ENCODE assay signal across 1 cellular context in genomic region chr19:45681391-45682015, GRCh38.
TF ChIP-seq lines count a peak whose summit lies in the region.

No MANE protein-coding gene starts in this region.

TF ChIP-seq in K562, 482 proteins besides CTCF, POLR2A, EP300 and RAD21 (continued from another document and continues in another):
- TF ChIP-seq HOMEZ (CRISPR knock-in tag; IDR thresholded peaks at IDR 0.05), result no peak
- TF ChIP-seq ZNF282 (CRISPR knock-in tag; IDR thresholded peaks at IDR 0.05), result no peak
- TF ChIP-seq POLR2G (IDR thresholded peaks at IDR 0.05; ENCODE audit: low read depth, low read length), result peak; percentile 78
- TF ChIP-seq FOXA3 (CRISPR knock-in tag; conservative IDR thresholded peaks at IDR 0.05 in 1 of 2, IDR thresholded peaks at IDR 0.05 in 1 of 2), result 0 out of 4 replicates have a peak, but pooled peaks of 1 of the 2 experiments have one; percentile 35
- TF ChIP-seq CTBP1 (IDR thresholded peaks at IDR 0.05; ENCODE audit: borderline replicate concordance), result peak; percentile 87
- no peak for TF ChIP-seq NR0B1 (IDR thresholded peaks at IDR 0.05; ENCODE audit: partially characterized antibody)
- TF ChIP-seq YBX1 (IDR thresholded peaks at IDR 0.05), result no peak
- TF ChIP-seq ZNF436 (CRISPR knock-in tag; IDR thresholded peaks at IDR 0.05), result no peak
- no peak for TF ChIP-seq STAT5B (CRISPR knock-in tag; IDR thresholded peaks at IDR 0.05)
- no peak for TF ChIP-seq ZC3H8 (IDR thresholded peaks at IDR 0.05)
- TF ChIP-seq GABPB1 (CRISPR knock-in tag; IDR thresholded peaks at IDR 0.05), result peak; percentile 46; the same call in 1 of the 2 replicates
- no peak for TF ChIP-seq SPI1 (IDR thresholded peaks at IDR 0.05; ENCODE audit: borderline replicate concordance, low read depth, low read length)
- no peak for TF ChIP-seq SAP30 (IDR thresholded peaks at IDR 0.05; ENCODE audit: borderline replicate concordance, insufficient read depth, low read depth, low read length, poor library complexity, severe bottlenecking)
- no peak for TF ChIP-seq PRPF4 (IDR thresholded peaks at IDR 0.05; ENCODE audit: insufficient read depth, low read depth, low read length, poor library complexity, severe bottlenecking)
- no peak for TF ChIP-seq ZNF57 (CRISPR knock-in tag; IDR thresholded peaks at IDR 0.05)
- no peak for TF ChIP-seq NFXL1 (CRISPR knock-in tag; IDR thresholded peaks at IDR 0.05)
- no peak for TF ChIP-seq PKNOX1 (IDR thresholded peaks at IDR 0.05)
- peak; percentile 62; the same call in 1 of the 2 replicates for TF ChIP-seq ELF4 (CRISPR knock-in tag; IDR thresholded peaks at IDR 0.05)
- TF ChIP-seq CBX5 (IDR thresholded peaks at IDR 0.05; ENCODE audit: borderline replicate concordance, low read depth), result no peak
- no peak for TF ChIP-seq ZNF224 (CRISPR knock-in tag; IDR thresholded peaks at IDR 0.05)
- no peak for TF ChIP-seq ETV6 (IDR thresholded peaks at IDR 0.05; ENCODE audit: borderline replicate concordance in 1 of 2, low read depth in 2 of 2, low read length in 1 of 2)
- TF ChIP-seq ETV6 (CRISPR knock-in tag; IDR thresholded peaks at IDR 0.05; ENCODE audit: borderline replicate concordance), result no peak
- TF ChIP-seq NEUROD1 (IDR thresholded peaks at IDR 0.05; ENCODE audit: borderline replicate concordance, low read depth, low read length, partially characterized antibody), result no peak
- no peak for TF ChIP-seq RFX7 (CRISPR knock-in tag; IDR thresholded peaks at IDR 0.05)
- no peak for TF ChIP-seq HNRNPLL (IDR thresholded peaks at IDR 0.05; ENCODE audit: low read depth, low read length, poor library complexity, severe bottlenecking)
- no peak for TF ChIP-seq ZNF280A (IDR thresholded peaks at IDR 0.05; ENCODE audit: low read depth, partially characterized antibody)
- TF ChIP-seq ZNF408 (CRISPR knock-in tag; IDR thresholded peaks at IDR 0.05; ENCODE audit: low read depth), result no peak
- no peak for TF ChIP-seq HMBOX1 (IDR thresholded peaks at IDR 0.05)
- TF ChIP-seq DNMT1 (IDR thresholded peaks at IDR 0.05), result no peak
- peak; percentile 73 for TF ChIP-seq CCNT2 (IDR thresholded peaks at IDR 0.05; ENCODE audit: borderline replicate concordance, extremely low read depth, insufficient read length, low read depth, low read length)
- no peak for TF ChIP-seq RBM15 (IDR thresholded peaks at IDR 0.05; ENCODE audit: insufficient read depth, low read length)
- no peak for TF ChIP-seq ZNF239 (CRISPR knock-in tag; IDR thresholded peaks at IDR 0.05)
- TF ChIP-seq BMI1 (IDR thresholded peaks at IDR 0.05; ENCODE audit: low read length), result no peak
- TF ChIP-seq KDM1A (IDR thresholded peaks at IDR 0.05), result no peak
- TF ChIP-seq HEY1 (CRISPR knock-in tag; IDR thresholded peaks at IDR 0.05; ENCODE audit: borderline replicate concordance), result no peak
- TF ChIP-seq KAT8 (IDR thresholded peaks at IDR 0.05; ENCODE audit: low read depth), result no peak
- no peak for TF ChIP-seq NCOA2 (IDR thresholded peaks at IDR 0.05; ENCODE audit: partially characterized antibody in 2 of 2)
- TF ChIP-seq CBFB (CRISPR knock-in tag; IDR thresholded peaks at IDR 0.05), result no peak
- no peak for TF ChIP-seq HCFC1 (IDR thresholded peaks at IDR 0.05; ENCODE audit: low read depth, low read length)
- TF ChIP-seq CBX1 (IDR thresholded peaks at IDR 0.05; ENCODE audit: low read depth), result peak; percentile 66; the same call in 1 of the 2 replicates
- peak; percentile 52 for TF ChIP-seq ZFX (CRISPR knock-in tag; IDR thresholded peaks at IDR 0.05)
- TF ChIP-seq ZNF592 (IDR thresholded peaks at IDR 0.05), result no peak
- no peak for TF ChIP-seq TBP (optimal IDR thresholded peaks at IDR 0.05; ENCODE audit: low read depth, low read length)
- TF ChIP-seq USF2 (CRISPR knock-in tag; IDR thresholded peaks at IDR 0.05), result no peak
- TF ChIP-seq CHCHD3 (CRISPR knock-in tag; IDR thresholded peaks at IDR 0.05), result no peak
- TF ChIP-seq SLC30A9 (CRISPR knock-in tag; IDR thresholded peaks at IDR 0.05), result no peak
- TF ChIP-seq AFF4 (CRISPR knock-in tag; IDR thresholded peaks at IDR 0.05), result no peak
- TF ChIP-seq ZNF707 (CRISPR knock-in tag; conservative IDR thresholded peaks at IDR 0.05), result no peak
- TF ChIP-seq RBM17 (IDR thresholded peaks at IDR 0.05; ENCODE audit: borderline replicate concordance, low read depth, low read length), result no peak
- TF ChIP-seq RNF2 (IDR thresholded peaks at IDR 0.05), result no peak
- TF ChIP-seq ESRRA (IDR thresholded peaks at IDR 0.05; ENCODE audit: borderline replicate concordance, low read depth), result 0 out of 2 replicates have a peak, but pooled peaks have one; percentile 23
- TF ChIP-seq BDP1 (IDR thresholded peaks at IDR 0.05; ENCODE audit: insufficient read depth, insufficient read length), result no peak
- no peak for TF ChIP-seq ZBTB8A (IDR thresholded peaks at IDR 0.05; ENCODE audit: partially characterized antibody)
